8 cellular contexts compared by ENCODE assay signal in the genomic region with DNA sequence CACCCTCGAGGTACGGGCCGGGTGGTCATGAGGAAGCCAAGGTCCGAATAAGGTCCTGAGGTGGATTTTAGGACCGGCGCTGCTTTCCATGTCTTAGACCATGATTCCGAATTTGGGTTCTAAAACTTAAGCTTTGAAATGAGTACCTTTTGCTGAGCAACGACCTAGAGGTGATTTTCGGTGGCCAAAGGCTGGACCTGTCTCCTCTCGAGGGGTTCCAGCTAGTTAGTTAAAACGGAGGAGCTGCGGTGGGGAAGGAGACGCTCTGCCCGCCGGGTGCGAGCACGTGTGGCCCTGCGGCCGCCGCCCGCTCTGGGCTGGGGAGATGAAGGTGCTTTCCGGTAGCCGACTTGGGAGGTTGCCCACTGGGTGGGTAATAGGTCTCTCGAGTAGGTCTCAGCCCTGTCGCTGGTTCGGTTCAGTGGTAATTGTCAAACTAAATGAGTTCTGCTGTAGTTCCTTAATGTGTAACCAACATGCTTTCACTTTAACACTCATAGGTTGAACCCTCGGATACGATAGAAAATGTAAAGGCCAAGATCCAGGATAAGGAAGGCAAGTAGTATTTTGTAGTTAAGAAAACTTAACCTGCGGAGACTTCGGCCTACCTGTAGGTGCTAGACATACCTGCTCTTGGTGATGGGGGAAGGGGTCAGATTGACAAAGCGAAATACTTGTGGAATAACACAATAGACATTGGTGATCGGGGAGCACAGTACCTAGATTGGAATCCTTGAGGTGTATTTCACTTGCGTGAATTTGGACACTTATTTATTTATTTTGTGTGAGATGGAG. TPM values are rescaled to one million over a fixed set of nuclear protein-coding genes. Genes with fewer than 3 reads are reported as not detected.
DNase-seq lines count a peak whose midpoint lies in the region; ATAC-seq and TF ChIP-seq lines count a peak whose summit lies in the region.

No MANE protein-coding gene starts in this region.

- peaks cover 5 to 8% of the 10 kb centered on the region in 2 donors for H3K36me3 Mint-ChIP-seq in naive B cell

- peak overlapping the region; percentile 98 to 99 (median 99) for H3K27ac Mint-ChIP-seq in naive B cell

- no peaks in the 10 kb centered on the region for H3K4me1 ChIP-seq in BE2C
- H3K4me1 ChIP-seq in thoracic aorta (ENCODE audit: control insufficient read depth in 1 of 2, low read depth in 2 of 2) = peaks cover 16 to 27% of the 10 kb centered on the region in 2 donors

- H3K27ac ChIP-seq in epithelial cell of prostate = peak overlapping the region; percentile 87
- H3K27ac ChIP-seq in thoracic aorta = peak overlapping the region; percentile 93 to 97

- H3K9me3 ChIP-seq in BE2C (no peaks in the 10 kb centered on the region), thoracic aorta (no peaks in the 10 kb centered on the region)

- peak overlapping the region; percentile 91 to 100 (median 100) for H3K4me3 Mint-ChIP-seq in naive B cell

- H3K9me3 Mint-ChIP-seq in naive B cell = peaks cover 0 to under 1% (median 0%) of the 10 kb centered on the region in 7 donors

- no peaks in the 10 kb centered on the region for H3K27me3 Mint-ChIP-seq in naive B cell

- H3K36me3 ChIP-seq in BE2C (peaks cover 32% of the 10 kb centered on the region), thoracic aorta (peaks cover 23% of the 10 kb centered on the region)

- TF ChIP-seq CTCF in BE2C (IDR thresholded peaks at IDR 0.05; ENCODE audit: low read depth, low read length) (no peak), thoracic aorta (IDR thresholded peaks at IDR 0.05) (no peak)

- H3K27me3 ChIP-seq in BE2C (no peaks in the 10 kb centered on the region), thoracic aorta (replicated peaks; ENCODE audit: insufficient read depth) (no peaks in the 10 kb centered on the region)

- ATAC-seq in GM19467 (IDR thresholded peaks at IDR 0.05; ENCODE audit: unreplicated experiment) = peak; percentile 13
- ATAC-seq in naive B cell (ENCODE audit: low read depth in 2 of 2) = peak; percentile 63 to 72
- no peak for ATAC-seq in thoracic aorta (ENCODE audit: insufficient number of reproducible peaks, low FRiP score, low read depth)

- DNase-seq in BE2C = peak; percentile 10
- DNase-seq in Jurkat, Clone E6-1 (ENCODE audit: low read depth, low spot score) = no peak
- peak; percentile 81 for DNase-seq in activated CD8-positive, alpha-beta memory T cell treated with anti-CD3 and anti-CD28 coated beads for 24 hours
- no peak for DNase-seq in epithelial cell of prostate (ENCODE audit: low read depth, low spot score)
- peak; percentile 59 for DNase-seq in naive B cell
- DNase-seq in thoracic aorta (ENCODE audit: low spot score) = no peak
- no peak for DNase-seq in DMS153 treated with DMSO at 0.1 percent for 48 hours (lab: John Stamatoyannopoulos, UW; ENCODE audit: unreplicated experiment)

- H3K4me3 ChIP-seq in BE2C (ENCODE audit: low read depth, low read length) (peak overlapping the region; percentile 98), thoracic aorta (peak overlapping the region; percentile 99)
- peak overlapping the region; percentile 84 for H3K4me3 ChIP-seq in Jurkat, Clone E6-1 (ENCODE audit: low read length)

- peaks cover 35 to 55% (median 52%) of the 10 kb centered on the region in 3 donors for H3K4me1 Mint-ChIP-seq in naive B cell

RNA-seq across cellular contexts. Expression of a gene that starts 0.6 kb away (rescaled TPM):
- 295 TPM for polyA plus RNA-seq in BE2C (2012; ENCODE audit: insufficient read depth, insufficient read length, low read depth)
- 2,124 TPM for polyA plus RNA-seq in Jurkat, Clone E6-1 (2012; ENCODE audit: insufficient read depth, insufficient read length)
- polyA plus RNA-seq in naive B cell (ENCODE audit: low read depth in 6 of 6) = 1,000 to 10,000 TPM; 1,837 to 3,584 (median 3,029) TPM
- 100 to 1,000 TPM; 786 to 831 TPM for total RNA-seq in thoracic aorta

RNA-seq across cellular contexts. Expression of a gene that starts 1.0 kb away (rescaled TPM):
- 1.1 TPM for polyA plus RNA-seq in BE2C (2012; ENCODE audit: insufficient read depth, insufficient read length, low read depth)
- polyA plus RNA-seq in Jurkat, Clone E6-1 (2012; ENCODE audit: insufficient read depth, insufficient read length) = 5.1 TPM
- polyA plus RNA-seq in naive B cell (ENCODE audit: low read depth in 6 of 6) = 1 to 10 TPM in 4 of 6 donors, under 1 TPM in 1, not detected in 1; 0.90 to 3.5 (median 1.6) TPM
- total RNA-seq in thoracic aorta = 1 to 10 TPM in 1 of 2 donors, under 1 TPM in 1; 0.28 to 8.4 TPM

RNA-seq across cellular contexts. Expression of a gene that starts 36.0 kb away (rescaled TPM):
- polyA plus RNA-seq in BE2C (2012; ENCODE audit: insufficient read depth, insufficient read length, low read depth) = 12.9 TPM
- 35.2 TPM for polyA plus RNA-seq in Jurkat, Clone E6-1 (2012; ENCODE audit: insufficient read depth, insufficient read length)
- 10 to 100 TPM in 5 of 6 donors, 1 to 10 TPM in 1; 7.3 to 23.2 (median 16.5) TPM for polyA plus RNA-seq in naive B cell (ENCODE audit: low read depth in 6 of 6)
- total RNA-seq in thoracic aorta = 10 to 100 TPM in 1 of 2 donors, 1 to 10 TPM in 1; 8.1 to 24.3 TPM

Comparison
In these comparisons a context has a peak if more than half of its experiments do, and no peak if none do; other contexts are left out.
1. DNase-seq: peak in BE2C (single experiment), activated CD8-positive, alpha-beta memory T cell treated with anti-CD3 and anti-CD28 coated beads for 24 hours (single experiment) and naive B cell (single experiment); none in Jurkat, Clone E6-1 (single experiment), epithelial cell of prostate (single experiment), thoracic aorta (single experiment) and DMS153 treated with DMSO at 0.1 percent for 48 hours (single experiment).
2. Peak in every context shown above with its lines, with median percentiles within 50 percentile points of each other: H3K4me3 ChIP-seq.